ENCODE assay signal across 2 cellular contexts in the genomic region with DNA sequence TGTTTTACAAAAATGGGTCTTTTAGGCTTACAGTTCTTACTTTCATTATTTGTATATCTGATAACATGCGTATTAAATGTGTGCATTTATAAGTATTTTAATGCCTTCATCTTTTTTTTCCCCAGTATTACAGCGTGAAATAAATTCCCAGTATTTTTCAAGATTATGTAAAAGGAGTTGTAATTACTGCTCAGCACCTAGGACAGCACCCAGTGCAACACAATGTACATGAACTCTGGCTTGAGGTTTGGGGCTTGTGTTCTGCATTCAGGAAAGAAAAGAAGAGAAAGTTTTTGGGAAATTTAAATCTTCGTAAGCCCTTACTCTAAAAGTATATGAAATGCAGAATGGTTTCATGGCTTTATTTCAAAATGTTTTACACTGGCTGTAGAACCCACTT.
A peak's percentile ranks its signal among the peaks of the same experiment; 100 is the strongest.
TF ChIP-seq lines count a peak whose summit lies in the region.

No MANE protein-coding gene starts in this region.

TF ChIP-seq in A549, 52 proteins besides CTCF, POLR2A, EP300 and RAD21 (continued from another document):
- TF ChIP-seq, protein P1, sequence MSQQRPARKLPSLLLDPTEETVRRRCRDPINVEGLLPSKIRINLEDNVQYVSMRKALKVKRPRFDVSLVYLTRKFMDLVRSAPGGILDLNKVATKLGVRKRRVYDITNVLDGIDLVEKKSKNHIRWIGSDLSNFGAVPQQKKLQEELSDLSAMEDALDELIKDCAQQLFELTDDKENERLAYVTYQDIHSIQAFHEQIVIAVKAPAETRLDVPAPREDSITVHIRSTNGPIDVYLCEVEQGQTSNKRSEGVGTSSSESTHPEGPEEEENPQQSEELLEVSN (IDR thresholded peaks at IDR 0.05; ENCODE audit: borderline replicate concordance, low read depth): no peak
- TF ChIP-seq, protein P2, sequence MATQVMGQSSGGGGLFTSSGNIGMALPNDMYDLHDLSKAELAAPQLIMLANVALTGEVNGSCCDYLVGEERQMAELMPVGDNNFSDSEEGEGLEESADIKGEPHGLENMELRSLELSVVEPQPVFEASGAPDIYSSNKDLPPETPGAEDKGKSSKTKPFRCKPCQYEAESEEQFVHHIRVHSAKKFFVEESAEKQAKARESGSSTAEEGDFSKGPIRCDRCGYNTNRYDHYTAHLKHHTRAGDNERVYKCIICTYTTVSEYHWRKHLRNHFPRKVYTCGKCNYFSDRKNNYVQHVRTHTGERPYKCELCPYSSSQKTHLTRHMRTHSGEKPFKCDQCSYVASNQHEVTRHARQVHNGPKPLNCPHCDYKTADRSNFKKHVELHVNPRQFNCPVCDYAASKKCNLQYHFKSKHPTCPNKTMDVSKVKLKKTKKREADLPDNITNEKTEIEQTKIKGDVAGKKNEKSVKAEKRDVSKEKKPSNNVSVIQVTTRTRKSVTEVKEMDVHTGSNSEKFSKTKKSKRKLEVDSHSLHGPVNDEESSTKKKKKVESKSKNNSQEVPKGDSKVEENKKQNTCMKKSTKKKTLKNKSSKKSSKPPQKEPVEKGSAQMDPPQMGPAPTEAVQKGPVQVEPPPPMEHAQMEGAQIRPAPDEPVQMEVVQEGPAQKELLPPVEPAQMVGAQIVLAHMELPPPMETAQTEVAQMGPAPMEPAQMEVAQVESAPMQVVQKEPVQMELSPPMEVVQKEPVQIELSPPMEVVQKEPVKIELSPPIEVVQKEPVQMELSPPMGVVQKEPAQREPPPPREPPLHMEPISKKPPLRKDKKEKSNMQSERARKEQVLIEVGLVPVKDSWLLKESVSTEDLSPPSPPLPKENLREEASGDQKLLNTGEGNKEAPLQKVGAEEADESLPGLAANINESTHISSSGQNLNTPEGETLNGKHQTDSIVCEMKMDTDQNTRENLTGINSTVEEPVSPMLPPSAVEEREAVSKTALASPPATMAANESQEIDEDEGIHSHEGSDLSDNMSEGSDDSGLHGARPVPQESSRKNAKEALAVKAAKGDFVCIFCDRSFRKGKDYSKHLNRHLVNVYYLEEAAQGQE (IDR thresholded peaks at IDR 0.05): peak; percentile 94

TF ChIP-seq in HEK293, 187 proteins besides CTCF, POLR2A, EP300 and RAD21:
- TF ChIP-seq, protein P2 (tag by site-specific recombination; IDR thresholded peaks at IDR 0.05): peak; percentile 88
- TF ChIP-seq KLF10 (tag by site-specific recombination; IDR thresholded peaks at IDR 0.05): no peak
TF ChIP-seq in HEK293: peak in this region for 1.
